28 cellular contexts compared by ENCODE assay signal in genomic region chr4:35993606-35994005, GRCh38.
"Had no signal": no experiment of that assay in that cellular context is flagged by ENCODE, and none has a peak within 500 bp of the region (broad histone marks: within the 10 kb centered on the region; RNA-seq: fewer than 3 reads in every experiment).

No MANE protein-coding gene starts in this region.

- ATAC-seq: activated CD4-positive, CD25-positive, alpha-beta regulatory T cell treated with anti-CD3 and anti-CD28 coated beads, Interleukin-2, amount 50 U/mL, for 24 hours; activated CD8-positive, alpha-beta T cell treated with anti-CD3 and anti-CD28 coated beads for 36 hours; activated T-cell treated with anti-CD3 and anti-CD28 coated beads, Interleukin-2, amount 50 U/mL, for 4 hours; activated T-helper 17 cell treated with anti-CD3 and anti-CD28 coated beads, Interleukin-2, amount 50 U/mL, for 72 hours; esophagus mucosa; heart left ventricle had no signal

- H3K27ac ChIP-seq: brain microvascular endothelial cell, coronary artery, dorsolateral prefrontal cortex, heart left ventricle, WERI-Rb-1 had no signal

- FAIRE-seq: astrocyte, bronchial epithelial cell had no signal

- H3K4me1 ChIP-seq: heart left ventricle had no signal

- DNase-seq: activated B cell treated with CpG ODN at 0.5 μM for 24 hours; activated CD4-positive, alpha-beta T cell treated with anti-CD3 and anti-CD28 coated beads for 48 hours; activated CD4-positive, alpha-beta T cell treated with anti-CD3 and anti-CD28 coated beads, Interleukin-2, amount 50 U/mL, for 1 hour; activated CD4-positive, alpha-beta T cell treated with anti-CD3 and anti-CD28 coated beads, Interleukin-2, amount 50 U/mL, for 48 hours; activated CD8-positive, alpha-beta memory T cell treated with anti-CD3 and anti-CD28 coated beads for 24 hours; activated CD8-positive, alpha-beta T cell treated with anti-CD3 and anti-CD28 coated beads for 36 hours; activated effector memory CD4-positive, alpha-beta T cell treated with Interleukin-2 at 50 U/mL for 16 hours; activated gamma-delta T cell treated with Interleukin-2 at 50 U/mL for 16 hours; activated naive CD4-positive, alpha-beta T cell treated with anti-CD3 and anti-CD28 coated beads, Interleukin-2, amount 50 U/mL, for 16 hours; activated naive CD4-positive, alpha-beta T cell treated with Interleukin-2 at 50 U/mL for 16 hours; activated T-cell treated with anti-CD3 and anti-CD28 coated beads, Interleukin-2, amount 50 U/mL, for 4 hours; amniotic stem cell; anterior cingulate cortex; brain microvascular endothelial cell; dorsolateral prefrontal cortex; effector memory CD4-positive, alpha-beta T cell; endodermal cell; foreskin fibroblast; glutamatergic neuron; heart left ventricle; T1000; WERI-Rb-1 had no signal

- H3K36me3 ChIP-seq: brain microvascular endothelial cell, heart left ventricle, WERI-Rb-1 had no signal

- H3K4me3 ChIP-seq: coronary artery, dorsolateral prefrontal cortex, heart left ventricle had no signal

- H3K27me3 ChIP-seq: brain microvascular endothelial cell, dorsolateral prefrontal cortex, heart left ventricle had no signal
